12 cellular contexts compared by ENCODE assay signal in genomic region chr3:125148836-125149235, GRCh38.
A peak's percentile ranks its signal among the peaks of the same experiment; 100 is the strongest.
DNase-seq lines count a peak whose midpoint lies in the region; ATAC-seq, FAIRE-seq and TF ChIP-seq lines count a peak whose summit lies in the region.
"Had no signal": no experiment of that assay in that cellular context is flagged by ENCODE, and none has a peak within 500 bp of the region (broad histone marks: within the 10 kb centered on the region; RNA-seq: fewer than 3 reads in every experiment).

No MANE protein-coding gene starts in this region.

- no peak overlapping the region for H3K23ac ChIP-seq in H9 (ENCODE audit: insufficient read length, low read depth, low read length)

- no peak overlapping the region for H3T11ph ChIP-seq in H9 (ENCODE audit: low read length)

- no peaks in the 10 kb centered on the region for H3K9me3 Mint-ChIP-seq in H9
- H3K9me3 Mint-ChIP-seq: T-helper 1 cell treated with Interleukin-12 subunit alpha and Interleukin-12 subunit beta and Interleukin-4 antibody, amounts not matched to agents 30 μg/mL and 1 μg/mL, for 36 hours had no signal

- no peak for TF ChIP-seq EP300 in GM12878 (IDR thresholded peaks at IDR 0.05; ENCODE audit: borderline replicate concordance in 1 of 2, control insufficient read depth in 1 of 2, low read depth in 2 of 2, low read length in 2 of 2)
- peak in 1 of 4 donors; percentile 68 for TF ChIP-seq EP300 in upper lobe of left lung (IDR thresholded peaks at IDR 0.05)

- no peak overlapping the region for H2BK15ac ChIP-seq in H9 (ENCODE audit: low read depth, low read length)

- no peak overlapping the region for H3K56ac ChIP-seq in H9 (ENCODE audit: insufficient read length, low read depth, low read length)

- H2BK5ac ChIP-seq in H9 (ENCODE audit: insufficient read length, low read length) = no peak overlapping the region

- no peak for ATAC-seq in GM12878
- ATAC-seq in left lung = peak; percentile 68
- peak; percentile 68 to 75 for ATAC-seq in upper lobe of left lung (ENCODE audit: low FRiP score in 2 of 2)
- ATAC-seq in GM18502 (IDR thresholded peaks at IDR 0.05; ENCODE audit: poor library complexity, unreplicated experiment) = no peak
- no peak for ATAC-seq in HG03520 (IDR thresholded peaks at IDR 0.05; ENCODE audit: unreplicated experiment)

- no peak overlapping the region for H3K18ac ChIP-seq in H9 (ENCODE audit: insufficient read length, low read depth, low read length)

- H4K20me1 ChIP-seq in H9 (ENCODE audit: control insufficient read depth, insufficient read depth, insufficient read length) = no peaks in the 10 kb centered on the region
- no peaks in the 10 kb centered on the region for H4K20me1 ChIP-seq in GM12878 (ENCODE audit: control insufficient read depth, insufficient read depth)

- no peaks in the 10 kb centered on the region for H3K27me3 ChIP-seq in H9 (ENCODE audit: insufficient read depth, low read length)
- no peaks in the 10 kb centered on the region for H3K27me3 ChIP-seq in GM12878 (replicated peaks in 1 of 2; ENCODE audit: control insufficient read depth in 2 of 2, insufficient read depth in 2 of 2, low read length in 1 of 2)
- no peaks in the 10 kb centered on the region for H3K27me3 ChIP-seq in left lung
- H3K27me3 ChIP-seq in upper lobe of left lung = no peaks in the 10 kb centered on the region
- H3K27me3 ChIP-seq in breast epithelium = no peaks in the 10 kb centered on the region

- H3K27ac Mint-ChIP-seq in H9 = peak overlapping the region in 1 of 3 experiments; percentile 49; a peak in 1 of 7 replicates
- H3K27ac Mint-ChIP-seq: T-helper 1 cell treated with Interleukin-12 subunit alpha and Interleukin-12 subunit beta and Interleukin-4 antibody, amounts not matched to agents 30 μg/mL and 1 μg/mL, for 36 hours had no signal

- H4K8ac ChIP-seq in H9 (replicated peaks; ENCODE audit: insufficient read length, low read depth, low read length) = no peak overlapping the region

- intact Hi-C loops in GM12878 (cut with micrococcal nuclease; ENCODE audit: unreplicated experiment) = no loop called here
- intact Hi-C loops in left lung (cut with DNase I) = no loop called here
- intact Hi-C loops in breast epithelium (cut with DNase I; ENCODE audit: low total_unique reads) = no loop called here

- H3K4me1 ChIP-seq in H9 (ENCODE audit: insufficient read depth, low read length) (peaks cover 8% of the 10 kb centered on the region; the same call in 1 of the 2 replicates), GM12878 (ENCODE audit: control insufficient read depth, insufficient read depth, low read length) (peaks cover 60% of the 10 kb centered on the region), left lung (peaks cover 20 to 73% of the 10 kb centered on the region in 2 donors), upper lobe of left lung (peaks cover 32 to 54% (median 45%) of the 10 kb centered on the region in 4 donors), breast epithelium (no peaks in the 10 kb centered on the region)

- H3K4me3 ChIP-seq in GM12878 (no peak overlapping the region), left lung (no peak overlapping the region), upper lobe of left lung (no peak overlapping the region), breast epithelium (no peak overlapping the region)

- H3K23me2 ChIP-seq in H9 (ENCODE audit: insufficient read length, low read depth, low read length, poor library complexity, severe bottlenecking) = no peaks in the 10 kb centered on the region

- TF ChIP-seq CTCF in H9 (conservative IDR thresholded peaks at IDR 0.05) = no peak
- no peak for TF ChIP-seq CTCF in GM12878 (IDR thresholded peaks at IDR 0.05 in 2 of 3, conservative IDR thresholded peaks at IDR 0.05 in 1 of 3; ENCODE audit: control insufficient read depth in 2 of 3, extremely low read depth in 1 of 3, insufficient read depth in 1 of 3, low read depth in 3 of 3, low read length in 3 of 3)
- TF ChIP-seq CTCF in left lung (IDR thresholded peaks at IDR 0.05) = no peak
- TF ChIP-seq CTCF in upper lobe of left lung (IDR thresholded peaks at IDR 0.05) = no peak
- no peak for TF ChIP-seq CTCF in breast epithelium (IDR thresholded peaks at IDR 0.05)

- no peaks in the 10 kb centered on the region for H3K9me3 ChIP-seq in H9 (ENCODE audit: control insufficient read depth, low read depth, low read length)
- H3K9me3 ChIP-seq in GM12878 (replicated peaks; ENCODE audit: control insufficient read depth, insufficient read depth, low read length) = no peaks in the 10 kb centered on the region
- no peaks in the 10 kb centered on the region for H3K9me3 ChIP-seq in left lung
- H3K9me3 ChIP-seq in upper lobe of left lung = no peaks in the 10 kb centered on the region
- no peaks in the 10 kb centered on the region for H3K9me3 ChIP-seq in breast epithelium

- H3K27ac ChIP-seq in H9 (ENCODE audit: insufficient read length, low read depth, low read length) (no peak overlapping the region), GM12878 (ENCODE audit: control insufficient read depth, insufficient read depth) (peak overlapping the region; percentile 66), left lung (peak overlapping the region in 1 of 2 donors; percentile 64), upper lobe of left lung (peak overlapping the region; percentile 70 to 79 (median 73)), breast epithelium (no peak overlapping the region)

- H3K9ac ChIP-seq in H9 (ENCODE audit: extremely low read depth, insufficient read length, low read length) (no peak overlapping the region), GM12878 (ENCODE audit: control insufficient read depth, insufficient read depth, low read length) (no peak overlapping the region; the same call in 1 of the 2 replicates)

- H3K36me3 ChIP-seq in GM12878 (ENCODE audit: control insufficient read depth in 2 of 2, insufficient read depth in 2 of 2, low read length in 1 of 2) (no peaks in the 10 kb centered on the region), left lung (no peaks in the 10 kb centered on the region), upper lobe of left lung (no peaks in the 10 kb centered on the region), breast epithelium (no peaks in the 10 kb centered on the region)

- TF ChIP-seq POLR2A in GM12878 (IDR thresholded peaks at IDR 0.05; ENCODE audit: low read depth, low read length) (no peak), upper lobe of left lung (IDR thresholded peaks at IDR 0.05) (no peak), breast epithelium (IDR thresholded peaks at IDR 0.05) (no peak)

- peaks cover 1% of the 10 kb centered on the region for H3K27me3 Mint-ChIP-seq in H9 (ENCODE audit: low read depth)

- RAD21 ChIA-PET in GM12878 (lab: Charles Lee; ENCODE audit: unreplicated experiment) = interaction anchor here (1.7 to 2.1 kb wide), 2 partner anchors 28 to 96 kb away, joined by 5 to 7 read pairs; no protein-coding TSS in a partner anchor

- no peak overlapping the region for H2BK20ac ChIP-seq in H9 (ENCODE audit: low read depth, low read length, poor library complexity, severe bottlenecking)

- no peak overlapping the region for H3K4me3 Mint-ChIP-seq in H9
- H3K4me3 Mint-ChIP-seq: T-helper 1 cell treated with Interleukin-12 subunit alpha and Interleukin-12 subunit beta and Interleukin-4 antibody, amounts not matched to agents 30 μg/mL and 1 μg/mL, for 36 hours had no signal

- H3K79me2 ChIP-seq in H9 (ENCODE audit: insufficient read depth, low read length) (no peaks in the 10 kb centered on the region), GM12878 (ENCODE audit: control insufficient read depth, insufficient read depth, low read length) (no peaks in the 10 kb centered on the region)

- H2BK120ac ChIP-seq in H9 (ENCODE audit: low read depth, low read length, poor library complexity, severe bottlenecking) = no peak overlapping the region

- no TSS peak for BruUV-seq in GM12878 (replicated peaks; lab: Mats Ljungman, UMichigan)

- H4K91ac ChIP-seq in H9 (ENCODE audit: insufficient read length, low read depth, low read length) = no peak overlapping the region

- H3K4me2 ChIP-seq in H9 (ENCODE audit: insufficient read depth, insufficient read length, low read length) (no peak overlapping the region), GM12878 (ENCODE audit: control insufficient read depth, insufficient read depth) (peak overlapping the region; percentile 39)

- H2AK5ac ChIP-seq in H9 (ENCODE audit: insufficient read length, low read length) = no peak overlapping the region

- no peaks in the 10 kb centered on the region for H3K36me3 Mint-ChIP-seq in H9 (ENCODE audit: insufficient read depth in 1 of 3, low read depth in 3 of 3)

- CTCF ChIA-PET in GM12878 (lab: Yijun Ruan, JAX) = interaction anchor here (1.1 kb wide), 1 partner anchor 20 kb away, joined by 3 read pairs; no protein-coding TSS in a partner anchor

- POLR2A ChIA-PET in GM12878 (lab: Charles Lee) = no interaction called here

- no peak overlapping the region for H3K4ac ChIP-seq in H9 (ENCODE audit: low read depth, low read length)

- H2AFZ ChIP-seq in H9 (ENCODE audit: low read length) (no peak overlapping the region), GM12878 (ENCODE audit: control insufficient read depth, low read depth, low read length) (peak overlapping the region; percentile 40; the same call in 1 of the 2 replicates)

- no peak overlapping the region for H4K5ac ChIP-seq in H9 (ENCODE audit: insufficient read length, low read depth, low read length)

- H3K14ac ChIP-seq in H9 (ENCODE audit: insufficient read depth, low read length) = peak overlapping the region; percentile 43; the same call in 1 of the 2 replicates

- SMC1A ChIA-PET in GM12878 (lab: Charles Lee; ENCODE audit: uncharacterized antibody, unreplicated experiment) = interaction anchor here (0.8 to 2.3 kb wide), 4 partner anchors 20 to 154 kb away, joined by 3 to 7 read pairs (median 4); no protein-coding TSS in a partner anchor

- H2BK12ac ChIP-seq in H9 (ENCODE audit: insufficient read length, low read depth, low read length) = no peak overlapping the region

- in situ Hi-C loops in GM12878 (cut with MboI) (no loop called here), ACHN (cut with HindIII; ENCODE audit: low pct_ligation_motif_present, low pct_unique_long_range_greater_than_20kb, low sequenced_read_pairs) (no loop called here)

- whole genome bisulfite sequencing in H9 (ENCODE audit: extremely low coverage, insufficient read length, low lambda C conversion rate) = no CpG with 5 or more reads among the region's 17 CpGs
- WGBS in GM12878 (ENCODE audit: insufficient coverage, insufficient replicate concordance, low lambda C conversion rate, missing lambda C conversion rate) = 56% methylated on average over 17 of the region's 17 CpGs
- WGBS in upper lobe of left lung, 2 donors = 20 to 40% methylated on average over 12 to 16 of the region's 17 CpGs

- DNase-seq in H9 = no peak
- no peak for DNase-seq in GM12878 (ENCODE audit: low read depth, low spot score)
- DNase-seq in left lung = peak in 1 of 2 donors; percentile 84
- peak; percentile 67 to 84 for DNase-seq in upper lobe of left lung
- no peak for DNase-seq in breast epithelium (ENCODE audit: low spot score in 2 of 2)
- DNase-seq in ACHN = no peak
- DNase-seq: effector CD4-positive, alpha-beta T cell; Kasumi-1 had no signal

- H3K79me1 ChIP-seq in H9 (ENCODE audit: insufficient read depth, low read depth, low read length, poor library complexity, severe bottlenecking) = no peaks in the 10 kb centered on the region

- H3K4me1 Mint-ChIP-seq in H9 = peaks cover 37 to 49% of the 10 kb centered on the region in 2 experiments

- no peak for FAIRE-seq in GM12878 (lab: Jason Lieb, UNC)
- FAIRE-seq: islet of Langerhans had no signal

- no peak for TF ChIP-seq RAD21 in GM12878 (IDR thresholded peaks at IDR 0.05; ENCODE audit: insufficient read depth, low read depth, low read length)

Comparison
In these comparisons a context has a peak if more than half of its experiments do, and no peak if none do; other contexts are left out.
1. DNase-seq: peak in upper lobe of left lung (2 of 2); none in H9 (single experiment), GM12878 (single experiment), breast epithelium (0 of 2) and ACHN (single experiment).
2. H3K27ac ChIP-seq: peak in GM12878 (single experiment) and upper lobe of left lung (4 of 4); none in H9 (single experiment) and breast epithelium (0 of 2).
3. ATAC-seq: peak in left lung (single experiment) and upper lobe of left lung (2 of 2); none in GM12878 (single experiment), GM18502 (single experiment) and HG03520 (single experiment).